2 cellular contexts compared by ENCODE assay signal in the genomic region with DNA sequence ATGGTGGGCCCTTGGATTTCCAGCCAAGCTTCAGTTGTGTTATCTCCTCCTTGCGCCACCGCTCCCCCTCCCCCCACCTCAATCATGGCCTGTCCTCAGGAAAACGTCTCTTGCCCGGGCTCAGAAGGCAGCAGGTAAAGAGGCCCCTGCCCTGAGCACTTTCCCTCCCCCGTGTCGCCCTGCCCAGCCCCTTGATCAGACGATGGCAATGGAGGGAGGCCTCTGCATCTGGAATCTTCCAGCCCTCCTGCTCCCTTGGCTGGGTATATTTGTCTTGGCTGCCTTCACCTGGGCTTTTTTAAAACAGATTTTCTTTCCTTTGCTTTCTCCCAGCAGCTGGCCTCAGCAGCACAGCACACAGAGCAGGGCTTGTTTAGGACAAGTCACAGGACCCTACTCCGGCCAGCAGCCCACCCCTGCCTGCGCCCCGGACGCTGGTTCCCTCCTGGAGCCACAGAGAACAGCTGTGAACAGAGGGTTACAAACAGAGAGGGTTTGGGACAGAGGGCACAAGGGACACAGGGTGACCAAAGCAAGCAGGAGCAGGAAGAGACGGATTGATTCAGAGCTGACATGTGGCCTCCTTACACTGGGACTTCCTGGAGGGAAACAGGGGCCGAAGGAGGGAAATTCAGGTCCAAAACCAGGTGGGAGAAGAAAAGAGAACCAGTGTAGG.
TF ChIP-seq lines count a peak whose summit lies in the region.

No MANE protein-coding gene starts in this region.

TF ChIP-seq in GM23338, 12 proteins besides CTCF, POLR2A, EP300 and RAD21 (continued from another document):
- TF ChIP-seq, protein P1, sequence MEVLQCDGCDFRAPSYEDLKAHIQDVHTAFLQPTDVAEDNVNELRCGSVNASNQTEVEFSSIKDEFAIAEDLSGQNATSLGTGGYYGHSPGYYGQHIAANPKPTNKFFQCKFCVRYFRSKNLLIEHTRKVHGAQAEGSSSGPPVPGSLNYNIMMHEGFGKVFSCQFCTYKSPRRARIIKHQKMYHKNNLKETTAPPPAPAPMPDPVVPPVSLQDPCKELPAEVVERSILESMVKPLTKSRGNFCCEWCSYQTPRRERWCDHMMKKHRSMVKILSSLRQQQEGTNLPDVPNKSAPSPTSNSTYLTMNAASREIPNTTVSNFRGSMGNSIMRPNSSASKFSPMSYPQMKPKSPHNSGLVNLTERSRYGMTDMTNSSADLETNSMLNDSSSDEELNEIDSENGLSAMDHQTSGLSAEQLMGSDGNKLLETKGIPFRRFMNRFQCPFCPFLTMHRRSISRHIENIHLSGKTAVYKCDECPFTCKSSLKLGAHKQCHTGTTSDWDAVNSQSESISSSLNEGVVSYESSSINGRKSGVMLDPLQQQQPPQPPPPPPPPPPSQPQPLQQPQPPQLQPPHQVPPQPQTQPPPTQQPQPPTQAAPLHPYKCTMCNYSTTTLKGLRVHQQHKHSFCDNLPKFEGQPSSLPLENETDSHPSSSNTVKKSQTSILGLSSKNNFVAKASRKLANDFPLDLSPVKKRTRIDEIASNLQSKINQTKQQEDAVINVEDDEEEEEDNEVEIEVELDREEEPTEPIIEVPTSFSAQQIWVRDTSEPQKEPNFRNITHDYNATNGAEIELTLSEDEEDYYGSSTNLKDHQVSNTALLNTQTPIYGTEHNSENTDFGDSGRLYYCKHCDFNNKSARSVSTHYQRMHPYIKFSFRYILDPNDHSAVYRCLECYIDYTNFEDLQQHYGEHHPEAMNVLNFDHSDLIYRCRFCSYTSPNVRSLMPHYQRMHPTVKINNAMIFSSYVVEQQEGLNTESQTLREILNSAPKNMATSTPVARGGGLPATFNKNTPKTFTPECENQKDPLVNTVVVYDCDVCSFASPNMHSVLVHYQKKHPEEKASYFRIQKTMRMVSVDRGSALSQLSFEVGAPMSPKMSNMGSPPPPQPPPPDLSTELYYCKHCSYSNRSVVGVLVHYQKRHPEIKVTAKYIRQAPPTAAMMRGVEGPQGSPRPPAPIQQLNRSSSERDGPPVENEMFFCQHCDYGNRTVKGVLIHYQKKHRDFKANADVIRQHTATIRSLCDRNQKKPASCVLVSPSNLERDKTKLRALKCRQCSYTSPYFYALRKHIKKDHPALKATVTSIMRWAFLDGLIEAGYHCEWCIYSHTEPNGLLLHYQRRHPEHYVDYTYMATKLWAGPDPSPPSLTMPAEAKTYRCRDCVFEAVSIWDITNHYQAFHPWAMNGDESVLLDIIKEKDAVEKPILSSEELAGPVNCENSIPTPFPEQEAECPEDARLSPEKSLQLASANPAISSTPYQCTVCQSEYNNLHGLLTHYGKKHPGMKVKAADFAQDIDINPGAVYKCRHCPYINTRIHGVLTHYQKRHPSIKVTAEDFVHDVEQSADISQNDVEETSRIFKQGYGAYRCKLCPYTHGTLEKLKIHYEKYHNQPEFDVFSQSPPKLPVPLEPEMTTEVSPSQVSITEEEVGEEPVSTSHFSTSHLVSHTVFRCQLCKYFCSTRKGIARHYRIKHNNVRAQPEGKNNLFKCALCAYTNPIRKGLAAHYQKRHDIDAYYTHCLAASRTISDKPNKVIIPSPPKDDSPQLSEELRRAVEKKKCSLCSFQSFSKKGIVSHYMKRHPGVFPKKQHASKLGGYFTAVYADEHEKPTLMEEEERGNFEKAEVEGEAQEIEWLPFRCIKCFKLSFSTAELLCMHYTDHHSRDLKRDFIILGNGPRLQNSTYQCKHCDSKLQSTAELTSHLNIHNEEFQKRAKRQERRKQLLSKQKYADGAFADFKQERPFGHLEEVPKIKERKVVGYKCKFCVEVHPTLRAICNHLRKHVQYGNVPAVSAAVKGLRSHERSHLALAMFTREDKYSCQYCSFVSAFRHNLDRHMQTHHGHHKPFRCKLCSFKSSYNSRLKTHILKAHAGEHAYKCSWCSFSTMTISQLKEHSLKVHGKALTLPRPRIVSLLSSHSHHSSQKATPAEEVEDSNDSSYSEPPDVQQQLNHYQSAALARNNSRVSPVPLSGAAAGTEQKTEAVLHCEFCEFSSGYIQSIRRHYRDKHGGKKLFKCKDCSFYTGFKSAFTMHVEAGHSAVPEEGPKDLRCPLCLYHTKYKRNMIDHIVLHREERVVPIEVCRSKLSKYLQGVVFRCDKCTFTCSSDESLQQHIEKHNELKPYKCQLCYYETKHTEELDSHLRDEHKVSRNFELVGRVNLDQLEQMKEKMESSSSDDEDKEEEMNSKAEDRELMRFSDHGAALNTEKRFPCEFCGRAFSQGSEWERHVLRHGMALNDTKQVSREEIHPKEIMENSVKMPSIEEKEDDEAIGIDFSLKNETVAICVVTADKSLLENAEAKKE (CRISPR knock-in tag; IDR thresholded peaks at IDR 0.05): no peak
- TF ChIP-seq ZNF114 (CRISPR knock-in tag; IDR thresholded peaks at IDR 0.05): no peak
- TF ChIP-seq EZH2phosphoT487 (IDR thresholded peaks at IDR 0.05; ENCODE audit: unreplicated experiment): no peak
- no peak for TF ChIP-seq EZH2 (IDR thresholded peaks at IDR 0.05; ENCODE audit: low read depth, unreplicated experiment)
- TF ChIP-seq POLR2AphosphoS5 (IDR thresholded peaks at IDR 0.05; ENCODE audit: low read depth): no peak
- no peak for TF ChIP-seq NANOG (IDR thresholded peaks at IDR 0.05; ENCODE audit: borderline replicate concordance)
- TF ChIP-seq, protein P2, sequence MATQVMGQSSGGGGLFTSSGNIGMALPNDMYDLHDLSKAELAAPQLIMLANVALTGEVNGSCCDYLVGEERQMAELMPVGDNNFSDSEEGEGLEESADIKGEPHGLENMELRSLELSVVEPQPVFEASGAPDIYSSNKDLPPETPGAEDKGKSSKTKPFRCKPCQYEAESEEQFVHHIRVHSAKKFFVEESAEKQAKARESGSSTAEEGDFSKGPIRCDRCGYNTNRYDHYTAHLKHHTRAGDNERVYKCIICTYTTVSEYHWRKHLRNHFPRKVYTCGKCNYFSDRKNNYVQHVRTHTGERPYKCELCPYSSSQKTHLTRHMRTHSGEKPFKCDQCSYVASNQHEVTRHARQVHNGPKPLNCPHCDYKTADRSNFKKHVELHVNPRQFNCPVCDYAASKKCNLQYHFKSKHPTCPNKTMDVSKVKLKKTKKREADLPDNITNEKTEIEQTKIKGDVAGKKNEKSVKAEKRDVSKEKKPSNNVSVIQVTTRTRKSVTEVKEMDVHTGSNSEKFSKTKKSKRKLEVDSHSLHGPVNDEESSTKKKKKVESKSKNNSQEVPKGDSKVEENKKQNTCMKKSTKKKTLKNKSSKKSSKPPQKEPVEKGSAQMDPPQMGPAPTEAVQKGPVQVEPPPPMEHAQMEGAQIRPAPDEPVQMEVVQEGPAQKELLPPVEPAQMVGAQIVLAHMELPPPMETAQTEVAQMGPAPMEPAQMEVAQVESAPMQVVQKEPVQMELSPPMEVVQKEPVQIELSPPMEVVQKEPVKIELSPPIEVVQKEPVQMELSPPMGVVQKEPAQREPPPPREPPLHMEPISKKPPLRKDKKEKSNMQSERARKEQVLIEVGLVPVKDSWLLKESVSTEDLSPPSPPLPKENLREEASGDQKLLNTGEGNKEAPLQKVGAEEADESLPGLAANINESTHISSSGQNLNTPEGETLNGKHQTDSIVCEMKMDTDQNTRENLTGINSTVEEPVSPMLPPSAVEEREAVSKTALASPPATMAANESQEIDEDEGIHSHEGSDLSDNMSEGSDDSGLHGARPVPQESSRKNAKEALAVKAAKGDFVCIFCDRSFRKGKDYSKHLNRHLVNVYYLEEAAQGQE (IDR thresholded peaks at IDR 0.05; ENCODE audit: unreplicated experiment): no peak
- TF ChIP-seq JUNB (IDR thresholded peaks at IDR 0.05; ENCODE audit: unreplicated experiment): no peak
- TF ChIP-seq ZNF331 (CRISPR knock-in tag; IDR thresholded peaks at IDR 0.05; ENCODE audit: low read depth): no peak

TF ChIP-seq in WTC11, 78 proteins besides CTCF, POLR2A, EP300 and RAD21 (continued from another document):
- no peak for TF ChIP-seq FOXP1 (CRISPR knock-in tag; IDR thresholded peaks at IDR 0.05; ENCODE audit: borderline replicate concordance)
- TF ChIP-seq, protein P3, sequence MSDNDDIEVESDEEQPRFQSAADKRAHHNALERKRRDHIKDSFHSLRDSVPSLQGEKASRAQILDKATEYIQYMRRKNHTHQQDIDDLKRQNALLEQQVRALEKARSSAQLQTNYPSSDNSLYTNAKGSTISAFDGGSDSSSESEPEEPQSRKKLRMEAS (CRISPR knock-in tag; IDR thresholded peaks at IDR 0.05): no peak
- TF ChIP-seq TEAD4 (CRISPR knock-in tag; IDR thresholded peaks at IDR 0.05): no peak
- TF ChIP-seq, protein P4, sequence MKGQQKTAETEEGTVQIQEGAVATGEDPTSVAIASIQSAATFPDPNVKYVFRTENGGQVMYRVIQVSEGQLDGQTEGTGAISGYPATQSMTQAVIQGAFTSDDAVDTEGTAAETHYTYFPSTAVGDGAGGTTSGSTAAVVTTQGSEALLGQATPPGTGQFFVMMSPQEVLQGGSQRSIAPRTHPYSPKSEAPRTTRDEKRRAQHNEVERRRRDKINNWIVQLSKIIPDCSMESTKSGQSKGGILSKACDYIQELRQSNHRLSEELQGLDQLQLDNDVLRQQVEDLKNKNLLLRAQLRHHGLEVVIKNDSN (CRISPR knock-in tag; IDR thresholded peaks at IDR 0.05): no peak
- no peak for TF ChIP-seq ZNF232 (CRISPR knock-in tag; IDR thresholded peaks at IDR 0.05)
- TF ChIP-seq, protein P5, sequence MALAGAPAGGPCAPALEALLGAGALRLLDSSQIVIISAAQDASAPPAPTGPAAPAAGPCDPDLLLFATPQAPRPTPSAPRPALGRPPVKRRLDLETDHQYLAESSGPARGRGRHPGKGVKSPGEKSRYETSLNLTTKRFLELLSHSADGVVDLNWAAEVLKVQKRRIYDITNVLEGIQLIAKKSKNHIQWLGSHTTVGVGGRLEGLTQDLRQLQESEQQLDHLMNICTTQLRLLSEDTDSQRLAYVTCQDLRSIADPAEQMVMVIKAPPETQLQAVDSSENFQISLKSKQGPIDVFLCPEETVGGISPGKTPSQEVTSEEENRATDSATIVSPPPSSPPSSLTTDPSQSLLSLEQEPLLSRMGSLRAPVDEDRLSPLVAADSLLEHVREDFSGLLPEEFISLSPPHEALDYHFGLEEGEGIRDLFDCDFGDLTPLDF (CRISPR knock-in tag; IDR thresholded peaks at IDR 0.05): no peak
- TF ChIP-seq ZNF121 (CRISPR knock-in tag; IDR thresholded peaks at IDR 0.05): no peak
- TF ChIP-seq, protein P6, sequence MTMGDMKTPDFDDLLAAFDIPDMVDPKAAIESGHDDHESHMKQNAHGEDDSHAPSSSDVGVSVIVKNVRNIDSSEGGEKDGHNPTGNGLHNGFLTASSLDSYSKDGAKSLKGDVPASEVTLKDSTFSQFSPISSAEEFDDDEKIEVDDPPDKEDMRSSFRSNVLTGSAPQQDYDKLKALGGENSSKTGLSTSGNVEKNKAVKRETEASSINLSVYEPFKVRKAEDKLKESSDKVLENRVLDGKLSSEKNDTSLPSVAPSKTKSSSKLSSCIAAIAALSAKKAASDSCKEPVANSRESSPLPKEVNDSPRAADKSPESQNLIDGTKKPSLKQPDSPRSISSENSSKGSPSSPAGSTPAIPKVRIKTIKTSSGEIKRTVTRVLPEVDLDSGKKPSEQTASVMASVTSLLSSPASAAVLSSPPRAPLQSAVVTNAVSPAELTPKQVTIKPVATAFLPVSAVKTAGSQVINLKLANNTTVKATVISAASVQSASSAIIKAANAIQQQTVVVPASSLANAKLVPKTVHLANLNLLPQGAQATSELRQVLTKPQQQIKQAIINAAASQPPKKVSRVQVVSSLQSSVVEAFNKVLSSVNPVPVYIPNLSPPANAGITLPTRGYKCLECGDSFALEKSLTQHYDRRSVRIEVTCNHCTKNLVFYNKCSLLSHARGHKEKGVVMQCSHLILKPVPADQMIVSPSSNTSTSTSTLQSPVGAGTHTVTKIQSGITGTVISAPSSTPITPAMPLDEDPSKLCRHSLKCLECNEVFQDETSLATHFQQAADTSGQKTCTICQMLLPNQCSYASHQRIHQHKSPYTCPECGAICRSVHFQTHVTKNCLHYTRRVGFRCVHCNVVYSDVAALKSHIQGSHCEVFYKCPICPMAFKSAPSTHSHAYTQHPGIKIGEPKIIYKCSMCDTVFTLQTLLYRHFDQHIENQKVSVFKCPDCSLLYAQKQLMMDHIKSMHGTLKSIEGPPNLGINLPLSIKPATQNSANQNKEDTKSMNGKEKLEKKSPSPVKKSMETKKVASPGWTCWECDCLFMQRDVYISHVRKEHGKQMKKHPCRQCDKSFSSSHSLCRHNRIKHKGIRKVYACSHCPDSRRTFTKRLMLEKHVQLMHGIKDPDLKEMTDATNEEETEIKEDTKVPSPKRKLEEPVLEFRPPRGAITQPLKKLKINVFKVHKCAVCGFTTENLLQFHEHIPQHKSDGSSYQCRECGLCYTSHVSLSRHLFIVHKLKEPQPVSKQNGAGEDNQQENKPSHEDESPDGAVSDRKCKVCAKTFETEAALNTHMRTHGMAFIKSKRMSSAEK (CRISPR knock-in tag; IDR thresholded peaks at IDR 0.05; ENCODE audit: borderline replicate concordance): no peak
